2 cellular contexts compared by ENCODE assay signal in genomic region chr1:16961297-16962124, GRCh38.
TF ChIP-seq lines count a peak whose summit lies in the region.

No MANE protein-coding gene starts in this region.

TF ChIP-seq in IMR-90, 13 proteins besides CTCF, POLR2A, EP300 and RAD21:
- no peak for TF ChIP-seq CHD1 (IDR thresholded peaks at IDR 0.05; ENCODE audit: low read depth, low read length)
- no peak for TF ChIP-seq RCOR1 (IDR thresholded peaks at IDR 0.05; ENCODE audit: insufficient replicate concordance, low read length)

TF ChIP-seq in neural cell, 6 proteins besides CTCF, POLR2A, EP300 and RAD21:
- TF ChIP-seq SMC3 (conservative IDR thresholded peaks at IDR 0.05; ENCODE audit: poor library complexity) (no peak), EZH2 (IDR thresholded peaks at IDR 0.05; ENCODE audit: borderline replicate concordance, insufficient read depth, low read length, poor library complexity, severe bottlenecking) (no peak), MXI1 (conservative IDR thresholded peaks at IDR 0.05; ENCODE audit: poor library complexity, severe bottlenecking) (no peak), TAF1 (IDR thresholded peaks at IDR 0.05; ENCODE audit: low read depth) (no peak), REST (IDR thresholded peaks at IDR 0.05; ENCODE audit: borderline replicate concordance) (no peak), POLR2AphosphoS5 (IDR thresholded peaks at IDR 0.05) (no peak)
